16 cellular contexts compared by ENCODE assay signal in genomic region chr22:46803936-46804335, GRCh38.
"Had no signal": no experiment of that assay in that cellular context is flagged by ENCODE, and none has a peak within 500 bp of the region (broad histone marks: within the 10 kb centered on the region; RNA-seq: fewer than 3 reads in every experiment).

No MANE protein-coding gene starts in this region.

- H3K4me1 ChIP-seq: pancreas had no signal

- H3K27me3 ChIP-seq: dorsolateral prefrontal cortex, gastrocnemius medialis, pancreas, right atrium auricular region, upper lobe of left lung had no signal

- H3K27me3 Mint-ChIP-seq: activated naive CD4-positive, alpha-beta T cell treated with anti-CD3 and anti-CD28 coated beads, Interleukin-2, amount 50 U/mL, for 24 hours; activated T-cell treated with anti-CD3 and anti-CD28 coated beads, Interleukin-2, amount 50 U/mL, for 24 hours; naive B cell; stimulated activated naive CD8-positive, alpha-beta T cell treated with anti-CD3 and anti-CD28 coated beads, Interleukin-15, Interleukin-2, amounts not matched to agents 100 ng/mL and 50 ng/mL, for 24 hours had no signal

- H3K4me3 ChIP-seq: coronary artery, dorsolateral prefrontal cortex, gastrocnemius medialis, pancreas, right atrium auricular region, thoracic aorta, upper lobe of left lung had no signal

- H3K9me3 ChIP-seq: gastrocnemius medialis, pancreas, right atrium auricular region, thoracic aorta, upper lobe of left lung had no signal

- H3K9me3 Mint-ChIP-seq: activated naive CD4-positive, alpha-beta T cell treated with anti-CD3 and anti-CD28 coated beads, Interleukin-2, amount 50 U/mL, for 24 hours; activated T-cell treated with anti-CD3 and anti-CD28 coated beads, Interleukin-2, amount 50 U/mL, for 24 hours; activated T-helper 2 cell treated with anti-CD3 and anti-CD28 coated beads, Interferon-gamma antibody, Interleukin-2, Interleukin-4, amounts not matched to agents 10 μg/mL and 5 μg/mL and 100 μg/mL, durations not matched to agents 14 hours and 24 hours and 36 hours; mesothelial cell of epicardium; naive B cell; nephron progenitor cell; stimulated activated naive CD8-positive, alpha-beta T cell treated with anti-CD3 and anti-CD28 coated beads, Interleukin-15, Interleukin-2, amounts not matched to agents 100 ng/mL and 50 ng/mL, for 24 hours; T-helper 1 cell treated with Interleukin-12 subunit alpha and Interleukin-12 subunit beta and Interleukin-4 antibody, amounts not matched to agents 30 μg/mL and 1 μg/mL, for 36 hours had no signal

- H3K4me3 Mint-ChIP-seq: mesothelial cell of epicardium; nephron progenitor cell; stimulated activated naive CD8-positive, alpha-beta T cell treated with anti-CD3 and anti-CD28 coated beads, Interleukin-15, Interleukin-2, amounts not matched to agents 100 ng/mL and 50 ng/mL, for 24 hours; T-helper 1 cell treated with Interleukin-12 subunit alpha and Interleukin-12 subunit beta and Interleukin-4 antibody, amounts not matched to agents 30 μg/mL and 1 μg/mL, for 36 hours had no signal

- H3K36me3 ChIP-seq: WERI-Rb-1 had no signal

- H3K27ac Mint-ChIP-seq: activated naive CD4-positive, alpha-beta T cell treated with anti-CD3 and anti-CD28 coated beads, Interleukin-2, amount 50 U/mL, for 24 hours; activated T-helper 2 cell treated with anti-CD3 and anti-CD28 coated beads, Interferon-gamma antibody, Interleukin-2, Interleukin-4, amounts not matched to agents 10 μg/mL and 5 μg/mL and 100 μg/mL, durations not matched to agents 14 hours and 24 hours and 36 hours; nephron progenitor cell; stimulated activated naive CD8-positive, alpha-beta T cell treated with anti-CD3 and anti-CD28 coated beads, Interleukin-15, Interleukin-2, amounts not matched to agents 100 ng/mL and 50 ng/mL, for 24 hours had no signal
